ENCODE assay signal across 8 cellular contexts in genomic region chr2:88671786-88672427, GRCh38. TPM values are rescaled to one million over a fixed set of nuclear protein-coding genes. Genes with fewer than 3 reads are reported as not detected.
DNase-seq lines count a peak whose midpoint lies in the region; ATAC-seq and TF ChIP-seq lines count a peak whose summit lies in the region.

No MANE protein-coding gene starts in this region.

- H3K27me3 ChIP-seq in CD4-positive, alpha-beta T cell (ENCODE audit: control insufficient read depth, insufficient read depth, low read length), result no peaks in the 10 kb centered on the region
- no peaks in the 10 kb centered on the region for H3K27me3 ChIP-seq in SU-DHL-6 (ENCODE audit: low read length)
- no peaks in the 10 kb centered on the region for H3K27me3 ChIP-seq in neutrophil

- intact Hi-C loops in CD4-positive, alpha-beta T cell (cut with DNase I, micrococcal nuclease), result loop anchor here in 1 of 2 experiments (1.0 kb wide), 2 partner anchors 45 to 81 kb away; partner anchors contain the start of gene EIF2AK3

- CTCF ChIA-PET in CD4-positive, alpha-beta T cell (lab: Charles Lee), result interaction anchor here (0.6 to 4.3 kb wide), 15 partner anchors 9 to 110 kb away, joined by 3 to 23 read pairs (median 5); partner anchors contain the start of genes EIF2AK3 and RPIA

- H3F3A ChIP-seq in SU-DHL-6 (ENCODE audit: insufficient read depth), result no peaks in the 10 kb centered on the region

- no peak overlapping the region for H3K4me3 Mint-ChIP-seq in CD4-positive, alpha-beta T cell

- no peaks in the 10 kb centered on the region for H3K4me1 ChIP-seq in neutrophil (ENCODE audit: control insufficient read depth in 1 of 2, insufficient read depth in 1 of 2, low read depth in 1 of 2, low read length in 1 of 2)

- peak; percentile 92 for TF ChIP-seq CTCF in CD4-positive, alpha-beta T cell (IDR thresholded peaks at IDR 0.05)
- TF ChIP-seq CTCF in SU-DHL-6 (IDR thresholded peaks at IDR 0.05; ENCODE audit: insufficient read depth, low read length, poor library complexity, severe bottlenecking) (peak; percentile 93), neutrophil (IDR thresholded peaks at IDR 0.05) (peak; percentile 75)

- no peaks in the 10 kb centered on the region for H3K27me3 Mint-ChIP-seq in CD4-positive, alpha-beta T cell

- H3K9ac ChIP-seq in SU-DHL-6 (ENCODE audit: low read length), result no peak overlapping the region

- no peak overlapping the region for H3K4me3 ChIP-seq in SU-DHL-6 (ENCODE audit: insufficient read depth, low read length, poor library complexity, severe bottlenecking)
- H3K4me3 ChIP-seq in neutrophil (ENCODE audit: low read depth in 1 of 2, low read length in 1 of 2), result no peak overlapping the region

- H3K9me2 ChIP-seq in SU-DHL-6 (replicated peaks; ENCODE audit: insufficient read depth, low read length), result no peaks in the 10 kb centered on the region

- no peaks in the 10 kb centered on the region for H3K9me3 ChIP-seq in CD4-positive, alpha-beta T cell (ENCODE audit: control insufficient read depth, low read length)
- H3K9me3 ChIP-seq in SU-DHL-6 (ENCODE audit: insufficient read depth, low read length) (no peaks in the 10 kb centered on the region), neutrophil (no peaks in the 10 kb centered on the region)

- peak; percentile 69 for ATAC-seq in CD4-positive, alpha-beta T cell (ENCODE audit: poor library complexity)
- ATAC-seq in GM18520 (IDR thresholded peaks at IDR 0.05; ENCODE audit: unreplicated experiment) (peak; percentile 40), HG03135 (IDR thresholded peaks at IDR 0.05; ENCODE audit: unreplicated experiment) (no peak)

- no peaks in the 10 kb centered on the region for H4K20me1 ChIP-seq in SU-DHL-6 (ENCODE audit: low read depth, low read length)

- H3K36me3 ChIP-seq in SU-DHL-6 (ENCODE audit: low read length) (no peaks in the 10 kb centered on the region), neutrophil (no peaks in the 10 kb centered on the region)

- H3K36me3 Mint-ChIP-seq in CD4-positive, alpha-beta T cell (ENCODE audit: low read depth), result no peaks in the 10 kb centered on the region

- H3K4me1 Mint-ChIP-seq in CD4-positive, alpha-beta T cell (ENCODE audit: low read depth), result no peaks in the 10 kb centered on the region

- POLR2A ChIA-PET in CD4-positive, alpha-beta T cell (lab: Charles Lee), result interaction anchor here (0.6 to 1.2 kb wide), 4 partner anchors 20 to 99 kb away, joined by 3 to 5 read pairs (median 4); no protein-coding TSS in a partner anchor

- no peak for DNase-seq in CD4-positive, alpha-beta T cell
- peak; percentile 81 for DNase-seq in NAMALWA (ENCODE audit: low spot score)
- DNase-seq in fibroblast of peridontal ligament (ENCODE audit: extremely low read depth), result peak; percentile 83
- DNase-seq in NCI-H524 treated with DMSO at 0.1 percent for 48 hours (lab: John Stamatoyannopoulos, UW), result no peak

- no peak overlapping the region for H3K4me2 ChIP-seq in SU-DHL-6 (ENCODE audit: low read depth, low read length, poor library complexity, severe bottlenecking)

- no peaks in the 10 kb centered on the region for H3K79me2 ChIP-seq in SU-DHL-6 (ENCODE audit: insufficient read depth, low read length)

- no peak overlapping the region for H3K27ac Mint-ChIP-seq in CD4-positive, alpha-beta T cell

- no peak overlapping the region for H2AFZ ChIP-seq in SU-DHL-6 (ENCODE audit: low read depth, low read length, severe bottlenecking)

- H3K27ac ChIP-seq in CD4-positive, alpha-beta T cell (ENCODE audit: low read depth, low read length), result no peak overlapping the region
- H3K27ac ChIP-seq in SU-DHL-6 (ENCODE audit: low read depth, low read length), result no peak overlapping the region
- H3K27ac ChIP-seq in neutrophil, result no peak overlapping the region

- no peaks in the 10 kb centered on the region for H3K9me3 Mint-ChIP-seq in CD4-positive, alpha-beta T cell

RNA-seq across cellular contexts. Expression of gene RPIA, which starts 19.6 kb away (rescaled TPM):
- total RNA-seq in CD4-positive, alpha-beta T cell, result 10 to 100 TPM; 21.6 to 24.7 TPM

RNA-seq across cellular contexts. Expression of gene EIF2AK3, which starts 44.6 kb away (rescaled TPM):
- total RNA-seq in CD4-positive, alpha-beta T cell, result 10 to 100 TPM; 30.6 to 37.0 TPM

Comparison
In these comparisons a context has a peak if more than half of its experiments do, and no peak if none do; other contexts are left out.
1. DNase-seq: peak in NAMALWA (single experiment) and fibroblast of peridontal ligament (single experiment); none in CD4-positive, alpha-beta T cell (0 of 10) and NCI-H524 treated with DMSO at 0.1 percent for 48 hours (single experiment).
2. Peak in every context shown above with its lines, with median percentiles within 50 percentile points of each other: CTCF ChIP-seq.